12 cellular contexts compared by ENCODE assay signal in genomic region chr2:212974692-212975091, GRCh38.
DNase-seq lines count a peak whose midpoint lies in the region; ATAC-seq and TF ChIP-seq lines count a peak whose summit lies in the region.
"Had no signal": no experiment of that assay in that cellular context is flagged by ENCODE, and none has a peak within 500 bp of the region (broad histone marks: within the 10 kb centered on the region; RNA-seq: fewer than 3 reads in every experiment).

No MANE protein-coding gene starts in this region.

- no peak overlapping the region for H2AK5ac ChIP-seq in neuronal stem cell (ENCODE audit: low read depth, low read length)

- H3K4me3 ChIP-seq in PC-3 (ENCODE audit: low read length): no peak overlapping the region
- H3K4me3 ChIP-seq in fibroblast of lung (replicated peaks in 1 of 4; ENCODE audit: control extremely low read depth in 1 of 4, insufficient read depth in 1 of 4, low read depth in 3 of 4, low read length in 4 of 4): no peak overlapping the region
- no peak overlapping the region for H3K4me3 ChIP-seq in neuronal stem cell (ENCODE audit: low read length in 2 of 2)
- H3K4me3 ChIP-seq: thoracic aorta had no signal

- H3K4ac ChIP-seq in neuronal stem cell (ENCODE audit: low read length): no peak overlapping the region

- H3K4me2 ChIP-seq in PC-3 (ENCODE audit: low read length): no peak overlapping the region
- H3K4me2 ChIP-seq in fibroblast of lung (ENCODE audit: extremely low read depth, insufficient read depth, low read length): no peak overlapping the region
- H3K4me2 ChIP-seq in neuronal stem cell (ENCODE audit: insufficient read depth, low read length, poor library complexity, severe bottlenecking): no peak overlapping the region

- H3K9me3 Mint-ChIP-seq in activated naive CD8-positive, alpha-beta T cell treated with anti-CD3 and anti-CD28 coated beads for 36 hours: no peaks in the 10 kb centered on the region
- H3K9me3 Mint-ChIP-seq: nephron; T-helper 1 cell treated with Interleukin-12 subunit alpha and Interleukin-12 subunit beta and Interleukin-4 antibody, amounts not matched to agents 30 μg/mL and 1 μg/mL, for 36 hours had no signal

- H3K27ac Mint-ChIP-seq in activated naive CD8-positive, alpha-beta T cell treated with anti-CD3 and anti-CD28 coated beads for 36 hours: no peak overlapping the region
- H3K27ac Mint-ChIP-seq: nephron; T-helper 1 cell treated with Interleukin-12 subunit alpha and Interleukin-12 subunit beta and Interleukin-4 antibody, amounts not matched to agents 30 μg/mL and 1 μg/mL, for 36 hours had no signal

- POLR2A ChIA-PET in PC-3 (lab: Charles Lee; ENCODE audit: unreplicated experiment): no interaction called here

- no peaks in the 10 kb centered on the region for H3F3A ChIP-seq in PC-3 (ENCODE audit: low read length, unreplicated experiment)

- TF ChIP-seq CTCF in PC-3 (conservative IDR thresholded peaks at IDR 0.05; ENCODE audit: low read depth, low read length): no peak
- no peak for TF ChIP-seq CTCF in fibroblast of lung (conservative IDR thresholded peaks at IDR 0.05 in 1 of 2, IDR thresholded peaks at IDR 0.05 in 1 of 2; ENCODE audit: low read depth in 1 of 2, low read length in 2 of 2)

- H3K36me3 Mint-ChIP-seq in activated naive CD8-positive, alpha-beta T cell treated with anti-CD3 and anti-CD28 coated beads for 36 hours: peaks cover 4% of the 10 kb centered on the region

- H2AFZ ChIP-seq in PC-3 (ENCODE audit: low read length) (no peak overlapping the region), fibroblast of lung (ENCODE audit: low read length) (no peak overlapping the region), neuronal stem cell (ENCODE audit: low read length) (peak overlapping the region; percentile 39)

- H3K9me2 ChIP-seq in PC-3 (replicated peaks; ENCODE audit: low read length): no peaks in the 10 kb centered on the region

- no peak overlapping the region for H2BK5ac ChIP-seq in neuronal stem cell (ENCODE audit: low read length)

- no peak overlapping the region for H2BK120ac ChIP-seq in neuronal stem cell (ENCODE audit: low read depth, low read length)

- H3K9ac ChIP-seq in PC-3 (ENCODE audit: low read length) (no peak overlapping the region), fibroblast of lung (ENCODE audit: insufficient read depth, low read length) (no peak overlapping the region), neuronal stem cell (ENCODE audit: low read depth, low read length, poor library complexity) (no peak overlapping the region)

- no CpG with 5 or more reads among the region's 2 CpGs for WGBS in neuronal stem cell (ENCODE audit: extremely low coverage in 2 of 2, insufficient read length in 2 of 2, insufficient replicate concordance in 1 of 2), 2 donors

- H4K91ac ChIP-seq in neuronal stem cell (ENCODE audit: low read depth, low read length, poor library complexity): no peak overlapping the region

- H4K20me1 ChIP-seq in PC-3 (ENCODE audit: low read length): no peaks in the 10 kb centered on the region
- H4K20me1 ChIP-seq in fibroblast of lung (ENCODE audit: control insufficient read depth, extremely low read depth, insufficient read depth, low read length): no peaks in the 10 kb centered on the region

- H2BK15ac ChIP-seq in neuronal stem cell (ENCODE audit: low read length): no peak overlapping the region

- H2BK12ac ChIP-seq in neuronal stem cell (ENCODE audit: low read length): no peak overlapping the region

- H3K27me3 ChIP-seq in PC-3 (ENCODE audit: low read length) (no peaks in the 10 kb centered on the region), fibroblast of lung (ENCODE audit: control insufficient read depth, insufficient read depth, low read length) (no peaks in the 10 kb centered on the region), neuronal stem cell (ENCODE audit: control insufficient read depth in 3 of 3, insufficient read depth in 3 of 3, low read depth in 1 of 3, low read length in 3 of 3) (no peaks in the 10 kb centered on the region)

- H3K14ac ChIP-seq in neuronal stem cell (ENCODE audit: low read length): no peak overlapping the region

- no peak overlapping the region for H3K27ac ChIP-seq in PC-3 (ENCODE audit: low read length)
- no peak overlapping the region for H3K27ac ChIP-seq in fibroblast of lung (ENCODE audit: insufficient read depth, low read length)
- H3K27ac ChIP-seq in neuronal stem cell (replicated peaks; ENCODE audit: low read length): no peak overlapping the region
- H3K27ac ChIP-seq: thoracic aorta had no signal

- H3K79me1 ChIP-seq in neuronal stem cell (ENCODE audit: low read depth, low read length): no peaks in the 10 kb centered on the region

- DNase-seq in ELR (ENCODE audit: low read depth) (peak; percentile 46), PC-3 (peak; percentile 42), fibroblast of lung (ENCODE audit: low read depth in 2 of 2) (peak; percentile 40 to 75), neuronal stem cell (ENCODE audit: low spot score) (no peak), NCI-H526 (lab: John Stamatoyannopoulos, UW) (no peak), NCI-H2196 (lab: John Stamatoyannopoulos, UW; ENCODE audit: unreplicated experiment) (no peak)
- no peak for DNase-seq in activated naive CD8-positive, alpha-beta T cell treated with anti-CD3 and anti-CD28 coated beads for 36 hours
- DNase-seq: NCI-H69 had no signal

- H3K18ac ChIP-seq in neuronal stem cell (ENCODE audit: low read length): no peak overlapping the region

- H3K4me1 ChIP-seq in PC-3 (ENCODE audit: insufficient read depth, low read length): no peaks in the 10 kb centered on the region
- peaks cover 4% of the 10 kb centered on the region for H3K4me1 ChIP-seq in fibroblast of lung (ENCODE audit: control insufficient read depth, extremely low read depth, insufficient read depth, low read length)
- H3K4me1 ChIP-seq in neuronal stem cell (ENCODE audit: control insufficient read depth in 2 of 2, insufficient read depth in 1 of 2, low read depth in 1 of 2, low read length in 2 of 2): peaks cover 4 to 7% of the 10 kb centered on the region in 2 donors

- H3K27me3 Mint-ChIP-seq in activated naive CD8-positive, alpha-beta T cell treated with anti-CD3 and anti-CD28 coated beads for 36 hours: peaks cover 5% of the 10 kb centered on the region

- intact Hi-C loops in PC-3 (cut with micrococcal nuclease): no loop called here

- no peak overlapping the region for H4K8ac ChIP-seq in neuronal stem cell (ENCODE audit: low read depth, low read length)

- ATAC-seq in PC-3 (peak; percentile 59), GM18858 (IDR thresholded peaks at IDR 0.05; ENCODE audit: unreplicated experiment) (no peak)

- BruUV-seq in PC-3 (replicated peaks; lab: Mats Ljungman, UMichigan): no TSS peak

- CTCF ChIA-PET in PC-3 (lab: Charles Lee): no interaction called here

- H3K79me2 ChIP-seq in PC-3 (ENCODE audit: low read length): no peaks in the 10 kb centered on the region
- no peaks in the 10 kb centered on the region for H3K79me2 ChIP-seq in fibroblast of lung (ENCODE audit: control insufficient read depth, insufficient read depth, low read length)

- H3K4me1 Mint-ChIP-seq in activated naive CD8-positive, alpha-beta T cell treated with anti-CD3 and anti-CD28 coated beads for 36 hours: peaks cover 2% of the 10 kb centered on the region
- H3K4me1 Mint-ChIP-seq: nephron had no signal

- H3K23ac ChIP-seq in neuronal stem cell (ENCODE audit: low read depth, low read length, poor library complexity): no peak overlapping the region

- no peaks in the 10 kb centered on the region for H3K36me3 ChIP-seq in PC-3 (ENCODE audit: low read depth, low read length)
- no peaks in the 10 kb centered on the region for H3K36me3 ChIP-seq in fibroblast of lung (ENCODE audit: control insufficient read depth, insufficient read depth, low read length)
- no peaks in the 10 kb centered on the region for H3K36me3 ChIP-seq in neuronal stem cell (replicated peaks in 1 of 2; ENCODE audit: control insufficient read depth in 2 of 2, insufficient read depth in 2 of 2, low read length in 2 of 2)
- H3K36me3 ChIP-seq: thoracic aorta had no signal

- no peak overlapping the region for H3K4me3 Mint-ChIP-seq in activated naive CD8-positive, alpha-beta T cell treated with anti-CD3 and anti-CD28 coated beads for 36 hours
- H3K4me3 Mint-ChIP-seq: nephron; T-helper 1 cell treated with Interleukin-12 subunit alpha and Interleukin-12 subunit beta and Interleukin-4 antibody, amounts not matched to agents 30 μg/mL and 1 μg/mL, for 36 hours had no signal

- H3K9me3 ChIP-seq in PC-3 (ENCODE audit: low read length) (no peaks in the 10 kb centered on the region), fibroblast of lung (ENCODE audit: control insufficient read depth, insufficient read depth, low read depth, low read length) (no peaks in the 10 kb centered on the region), neuronal stem cell (replicated peaks in 1 of 2; ENCODE audit: control insufficient read depth in 2 of 2, insufficient read depth in 1 of 2, low read depth in 1 of 2, low read length in 2 of 2) (no peaks in the 10 kb centered on the region)
- H3K9me3 ChIP-seq: thoracic aorta had no signal

Comparison
In these comparisons a context has a peak if more than half of its experiments do, and no peak if none do; other contexts are left out.
1. DNase-seq: peak in ELR (single experiment), PC-3 (single experiment) and fibroblast of lung (2 of 2); none in neuronal stem cell (single experiment), activated naive CD8-positive, alpha-beta T cell treated with anti-CD3 and anti-CD28 coated beads for 36 hours (single experiment), NCI-H526 (0 of 2) and NCI-H2196 (single experiment).